ENCODE assay signal across 1 cellular context in the genomic region with DNA sequence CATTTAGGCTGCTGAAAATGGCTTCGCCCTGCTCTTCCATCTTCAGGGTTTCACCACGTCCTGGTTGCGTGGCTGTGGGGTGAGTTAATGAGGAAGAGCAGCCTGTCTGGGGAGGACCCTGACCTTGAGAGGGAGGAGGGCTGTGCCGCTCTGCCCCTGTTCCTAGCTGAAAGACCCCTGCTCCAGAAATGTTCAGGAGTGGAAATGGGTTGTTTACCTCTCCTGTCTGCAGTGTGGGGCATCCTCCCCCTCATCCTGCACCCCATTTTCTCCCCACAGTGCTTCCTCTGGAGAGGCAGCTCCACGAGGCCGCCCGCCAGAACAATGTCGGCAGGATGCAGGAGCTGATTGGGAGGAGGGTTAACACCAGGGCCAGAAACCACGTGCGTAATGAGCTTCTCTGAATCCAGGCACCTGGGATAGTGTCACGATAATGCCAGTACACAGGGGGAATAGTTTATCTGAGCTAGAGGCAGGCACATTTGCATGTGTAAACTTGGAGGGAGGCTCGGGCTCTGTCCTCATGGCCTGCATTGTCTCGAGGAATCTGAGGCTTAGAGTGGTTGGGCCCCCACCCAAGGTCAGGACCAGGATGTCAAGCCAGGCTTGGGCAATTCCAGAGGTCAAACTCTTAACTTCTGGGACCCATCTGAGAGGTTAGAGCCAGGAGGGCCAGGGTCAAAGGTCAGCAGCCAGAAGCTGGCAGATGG.
TF ChIP-seq lines count a peak whose summit lies in the region.

No MANE protein-coding gene starts in this region.

TF ChIP-seq in GM23338, 12 proteins besides CTCF, POLR2A, EP300 and RAD21 (continued from another document):
- TF ChIP-seq, protein P1, sequence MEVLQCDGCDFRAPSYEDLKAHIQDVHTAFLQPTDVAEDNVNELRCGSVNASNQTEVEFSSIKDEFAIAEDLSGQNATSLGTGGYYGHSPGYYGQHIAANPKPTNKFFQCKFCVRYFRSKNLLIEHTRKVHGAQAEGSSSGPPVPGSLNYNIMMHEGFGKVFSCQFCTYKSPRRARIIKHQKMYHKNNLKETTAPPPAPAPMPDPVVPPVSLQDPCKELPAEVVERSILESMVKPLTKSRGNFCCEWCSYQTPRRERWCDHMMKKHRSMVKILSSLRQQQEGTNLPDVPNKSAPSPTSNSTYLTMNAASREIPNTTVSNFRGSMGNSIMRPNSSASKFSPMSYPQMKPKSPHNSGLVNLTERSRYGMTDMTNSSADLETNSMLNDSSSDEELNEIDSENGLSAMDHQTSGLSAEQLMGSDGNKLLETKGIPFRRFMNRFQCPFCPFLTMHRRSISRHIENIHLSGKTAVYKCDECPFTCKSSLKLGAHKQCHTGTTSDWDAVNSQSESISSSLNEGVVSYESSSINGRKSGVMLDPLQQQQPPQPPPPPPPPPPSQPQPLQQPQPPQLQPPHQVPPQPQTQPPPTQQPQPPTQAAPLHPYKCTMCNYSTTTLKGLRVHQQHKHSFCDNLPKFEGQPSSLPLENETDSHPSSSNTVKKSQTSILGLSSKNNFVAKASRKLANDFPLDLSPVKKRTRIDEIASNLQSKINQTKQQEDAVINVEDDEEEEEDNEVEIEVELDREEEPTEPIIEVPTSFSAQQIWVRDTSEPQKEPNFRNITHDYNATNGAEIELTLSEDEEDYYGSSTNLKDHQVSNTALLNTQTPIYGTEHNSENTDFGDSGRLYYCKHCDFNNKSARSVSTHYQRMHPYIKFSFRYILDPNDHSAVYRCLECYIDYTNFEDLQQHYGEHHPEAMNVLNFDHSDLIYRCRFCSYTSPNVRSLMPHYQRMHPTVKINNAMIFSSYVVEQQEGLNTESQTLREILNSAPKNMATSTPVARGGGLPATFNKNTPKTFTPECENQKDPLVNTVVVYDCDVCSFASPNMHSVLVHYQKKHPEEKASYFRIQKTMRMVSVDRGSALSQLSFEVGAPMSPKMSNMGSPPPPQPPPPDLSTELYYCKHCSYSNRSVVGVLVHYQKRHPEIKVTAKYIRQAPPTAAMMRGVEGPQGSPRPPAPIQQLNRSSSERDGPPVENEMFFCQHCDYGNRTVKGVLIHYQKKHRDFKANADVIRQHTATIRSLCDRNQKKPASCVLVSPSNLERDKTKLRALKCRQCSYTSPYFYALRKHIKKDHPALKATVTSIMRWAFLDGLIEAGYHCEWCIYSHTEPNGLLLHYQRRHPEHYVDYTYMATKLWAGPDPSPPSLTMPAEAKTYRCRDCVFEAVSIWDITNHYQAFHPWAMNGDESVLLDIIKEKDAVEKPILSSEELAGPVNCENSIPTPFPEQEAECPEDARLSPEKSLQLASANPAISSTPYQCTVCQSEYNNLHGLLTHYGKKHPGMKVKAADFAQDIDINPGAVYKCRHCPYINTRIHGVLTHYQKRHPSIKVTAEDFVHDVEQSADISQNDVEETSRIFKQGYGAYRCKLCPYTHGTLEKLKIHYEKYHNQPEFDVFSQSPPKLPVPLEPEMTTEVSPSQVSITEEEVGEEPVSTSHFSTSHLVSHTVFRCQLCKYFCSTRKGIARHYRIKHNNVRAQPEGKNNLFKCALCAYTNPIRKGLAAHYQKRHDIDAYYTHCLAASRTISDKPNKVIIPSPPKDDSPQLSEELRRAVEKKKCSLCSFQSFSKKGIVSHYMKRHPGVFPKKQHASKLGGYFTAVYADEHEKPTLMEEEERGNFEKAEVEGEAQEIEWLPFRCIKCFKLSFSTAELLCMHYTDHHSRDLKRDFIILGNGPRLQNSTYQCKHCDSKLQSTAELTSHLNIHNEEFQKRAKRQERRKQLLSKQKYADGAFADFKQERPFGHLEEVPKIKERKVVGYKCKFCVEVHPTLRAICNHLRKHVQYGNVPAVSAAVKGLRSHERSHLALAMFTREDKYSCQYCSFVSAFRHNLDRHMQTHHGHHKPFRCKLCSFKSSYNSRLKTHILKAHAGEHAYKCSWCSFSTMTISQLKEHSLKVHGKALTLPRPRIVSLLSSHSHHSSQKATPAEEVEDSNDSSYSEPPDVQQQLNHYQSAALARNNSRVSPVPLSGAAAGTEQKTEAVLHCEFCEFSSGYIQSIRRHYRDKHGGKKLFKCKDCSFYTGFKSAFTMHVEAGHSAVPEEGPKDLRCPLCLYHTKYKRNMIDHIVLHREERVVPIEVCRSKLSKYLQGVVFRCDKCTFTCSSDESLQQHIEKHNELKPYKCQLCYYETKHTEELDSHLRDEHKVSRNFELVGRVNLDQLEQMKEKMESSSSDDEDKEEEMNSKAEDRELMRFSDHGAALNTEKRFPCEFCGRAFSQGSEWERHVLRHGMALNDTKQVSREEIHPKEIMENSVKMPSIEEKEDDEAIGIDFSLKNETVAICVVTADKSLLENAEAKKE (CRISPR knock-in tag; IDR thresholded peaks at IDR 0.05): no peak
- TF ChIP-seq STAT1 (IDR thresholded peaks at IDR 0.05; ENCODE audit: unreplicated experiment) (no peak), ZNF331 (CRISPR knock-in tag; IDR thresholded peaks at IDR 0.05; ENCODE audit: low read depth) (no peak), ZNF114 (CRISPR knock-in tag; IDR thresholded peaks at IDR 0.05) (no peak), EZH2phosphoT487 (IDR thresholded peaks at IDR 0.05; ENCODE audit: unreplicated experiment) (no peak), POLR2AphosphoS5 (IDR thresholded peaks at IDR 0.05; ENCODE audit: low read depth) (no peak), JUNB (IDR thresholded peaks at IDR 0.05; ENCODE audit: unreplicated experiment) (no peak)
- TF ChIP-seq, protein P2, sequence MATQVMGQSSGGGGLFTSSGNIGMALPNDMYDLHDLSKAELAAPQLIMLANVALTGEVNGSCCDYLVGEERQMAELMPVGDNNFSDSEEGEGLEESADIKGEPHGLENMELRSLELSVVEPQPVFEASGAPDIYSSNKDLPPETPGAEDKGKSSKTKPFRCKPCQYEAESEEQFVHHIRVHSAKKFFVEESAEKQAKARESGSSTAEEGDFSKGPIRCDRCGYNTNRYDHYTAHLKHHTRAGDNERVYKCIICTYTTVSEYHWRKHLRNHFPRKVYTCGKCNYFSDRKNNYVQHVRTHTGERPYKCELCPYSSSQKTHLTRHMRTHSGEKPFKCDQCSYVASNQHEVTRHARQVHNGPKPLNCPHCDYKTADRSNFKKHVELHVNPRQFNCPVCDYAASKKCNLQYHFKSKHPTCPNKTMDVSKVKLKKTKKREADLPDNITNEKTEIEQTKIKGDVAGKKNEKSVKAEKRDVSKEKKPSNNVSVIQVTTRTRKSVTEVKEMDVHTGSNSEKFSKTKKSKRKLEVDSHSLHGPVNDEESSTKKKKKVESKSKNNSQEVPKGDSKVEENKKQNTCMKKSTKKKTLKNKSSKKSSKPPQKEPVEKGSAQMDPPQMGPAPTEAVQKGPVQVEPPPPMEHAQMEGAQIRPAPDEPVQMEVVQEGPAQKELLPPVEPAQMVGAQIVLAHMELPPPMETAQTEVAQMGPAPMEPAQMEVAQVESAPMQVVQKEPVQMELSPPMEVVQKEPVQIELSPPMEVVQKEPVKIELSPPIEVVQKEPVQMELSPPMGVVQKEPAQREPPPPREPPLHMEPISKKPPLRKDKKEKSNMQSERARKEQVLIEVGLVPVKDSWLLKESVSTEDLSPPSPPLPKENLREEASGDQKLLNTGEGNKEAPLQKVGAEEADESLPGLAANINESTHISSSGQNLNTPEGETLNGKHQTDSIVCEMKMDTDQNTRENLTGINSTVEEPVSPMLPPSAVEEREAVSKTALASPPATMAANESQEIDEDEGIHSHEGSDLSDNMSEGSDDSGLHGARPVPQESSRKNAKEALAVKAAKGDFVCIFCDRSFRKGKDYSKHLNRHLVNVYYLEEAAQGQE (IDR thresholded peaks at IDR 0.05; ENCODE audit: unreplicated experiment): no peak
- TF ChIP-seq, protein P3, sequence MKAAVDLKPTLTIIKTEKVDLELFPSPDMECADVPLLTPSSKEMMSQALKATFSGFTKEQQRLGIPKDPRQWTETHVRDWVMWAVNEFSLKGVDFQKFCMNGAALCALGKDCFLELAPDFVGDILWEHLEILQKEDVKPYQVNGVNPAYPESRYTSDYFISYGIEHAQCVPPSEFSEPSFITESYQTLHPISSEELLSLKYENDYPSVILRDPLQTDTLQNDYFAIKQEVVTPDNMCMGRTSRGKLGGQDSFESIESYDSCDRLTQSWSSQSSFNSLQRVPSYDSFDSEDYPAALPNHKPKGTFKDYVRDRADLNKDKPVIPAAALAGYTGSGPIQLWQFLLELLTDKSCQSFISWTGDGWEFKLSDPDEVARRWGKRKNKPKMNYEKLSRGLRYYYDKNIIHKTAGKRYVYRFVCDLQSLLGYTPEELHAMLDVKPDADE (IDR thresholded peaks at IDR 0.05): no peak
TF ChIP-seq in GM23338: peak in this region for 0.
